Comparison of ENCODE assay signal across 6 cellular contexts in the genomic region with DNA sequence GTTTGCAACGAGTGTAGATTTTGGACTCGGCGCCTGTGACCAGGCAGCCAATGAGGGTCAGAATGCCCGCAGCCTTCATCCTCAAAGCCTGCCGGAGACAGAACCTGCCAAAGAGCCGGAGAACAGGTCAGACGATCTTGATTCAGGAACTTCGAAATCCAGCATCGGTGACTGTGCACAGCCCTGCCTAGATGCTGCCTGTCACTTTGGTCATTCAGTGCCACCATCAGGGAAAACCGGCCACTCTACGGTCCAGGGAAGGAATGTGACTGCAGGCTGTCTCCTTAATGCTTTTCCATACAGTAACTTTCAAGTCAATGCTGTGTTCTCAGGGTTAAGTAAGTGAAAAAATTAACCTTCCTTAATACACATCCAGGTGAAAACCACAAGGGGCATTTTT. TPM values are rescaled to one million over a fixed set of nuclear protein-coding genes. Genes with fewer than 3 reads are reported as not detected.
"Had no signal": no experiment of that assay in that cellular context is flagged by ENCODE, and none has a peak within 500 bp of the region (broad histone marks: within the 10 kb centered on the region; RNA-seq: fewer than 3 reads in every experiment).

No MANE protein-coding gene starts in this region.

RNA-seq across cellular contexts. Expression of a gene that starts 2.7 kb away (rescaled TPM):
- total RNA-seq: GM23338, H1, H9, HT-29, IMR-90, K562 had no signal
- polyA plus RNA-seq: GM23338, H1, IMR-90, K562 had no signal
